9 cellular contexts compared by ENCODE assay signal in genomic region chr19:44061038-44061437, GRCh38. TPM values are rescaled to one million over a fixed set of nuclear protein-coding genes. Genes with fewer than 3 reads are reported as not detected.
"Had no signal": no experiment of that assay in that cellular context is flagged by ENCODE, and none has a peak within 500 bp of the region (broad histone marks: within the 10 kb centered on the region; RNA-seq: fewer than 3 reads in every experiment).

No MANE protein-coding gene starts in this region.

- FAIRE-seq: G401.6, GM12878, GM12891, GM12892, GM18507, GM19239 had no signal

- H3K4me3 ChIP-seq: GM12878 had no signal

- DNase-seq: GDM1, GF-D8 had no signal

- ATAC-seq: GM12878 had no signal

RNA-seq across cellular contexts. Expression of gene ZNF284, which starts 10.9 kb away (rescaled TPM):
- total RNA-seq: G401 had no signal

RNA-seq across cellular contexts. Expression of gene ZNF222, which starts 35.9 kb away (rescaled TPM):
- total RNA-seq: G401 had no signal
